ENCODE assay signal across 10 cellular contexts in the genomic region with DNA sequence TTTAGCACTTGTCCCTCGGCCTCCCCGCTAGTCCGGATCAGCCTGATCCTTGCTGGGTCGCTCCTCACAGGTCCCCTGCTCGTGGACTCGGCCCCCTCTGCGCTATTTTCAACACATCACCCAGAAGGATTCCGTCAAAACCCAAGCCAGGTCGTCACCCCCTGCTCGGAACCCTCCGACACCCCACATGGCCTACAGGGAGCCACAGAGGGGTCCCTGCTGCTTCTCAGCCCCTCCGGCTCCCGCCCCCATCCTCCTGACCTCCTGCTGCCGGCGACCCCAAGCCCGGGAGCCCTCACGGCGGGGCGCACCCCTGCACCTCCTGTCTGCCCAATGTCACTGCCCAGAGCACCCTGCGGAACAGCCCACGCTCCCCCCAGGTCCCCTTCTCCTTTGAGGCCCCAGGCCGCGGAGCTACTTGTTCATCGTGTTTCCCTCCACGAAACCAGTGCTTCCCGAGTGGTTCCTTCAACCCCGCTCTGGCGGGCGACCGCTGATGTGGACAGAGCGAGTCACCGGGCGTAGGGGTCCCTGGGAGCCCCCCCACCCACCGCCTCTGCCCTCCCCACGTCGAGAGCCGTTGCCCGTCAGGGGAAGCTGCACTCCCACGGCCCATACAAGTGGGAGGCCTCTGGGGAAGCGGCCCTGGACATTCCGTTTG. TPM values are rescaled to one million over a fixed set of nuclear protein-coding genes. Genes with fewer than 3 reads are reported as not detected.
DNase-seq lines count a peak whose midpoint lies in the region; ATAC-seq and TF ChIP-seq lines count a peak whose summit lies in the region.
"Had no signal": no experiment of that assay in that cellular context is flagged by ENCODE, and none has a peak within 500 bp of the region (broad histone marks: within the 10 kb centered on the region; RNA-seq: fewer than 3 reads in every experiment).

No MANE protein-coding gene starts in this region.

- no peak overlapping the region for H3K27ac Mint-ChIP-seq in activated CD8-positive, alpha-beta memory T cell treated with anti-CD3 and anti-CD28 coated beads, Interleukin-2, amount 10 ng/mL, durations not matched to agents 7 days and 5 days

- H3K9me3 ChIP-seq in BLaER1 (no peaks in the 10 kb centered on the region), ascending aorta (no peaks in the 10 kb centered on the region), right cardiac atrium (ENCODE audit: control insufficient read depth, low read length) (no peaks in the 10 kb centered on the region)
- H3K9me3 ChIP-seq: neutrophil had no signal

- CTCF ChIA-PET in activated CD8-positive, alpha-beta memory T cell treated with anti-CD3 and anti-CD28 coated beads, Interleukin-2, amount 10 ng/mL, durations not matched to agents 7 days and 5 days (lab: Charles Lee), result interaction anchor here (0.5 to 1.7 kb wide), 3 partner anchors 16 to 448 kb away, joined by 3 to 4 read pairs (median 3); no protein-coding TSS in a partner anchor

- H3K4me3 ChIP-seq in BLaER1 (no peak overlapping the region), ascending aorta (peak overlapping the region; percentile 92 to 93), right cardiac atrium (ENCODE audit: low read length) (peak overlapping the region; percentile 63)

- H3K4me1 Mint-ChIP-seq in activated CD8-positive, alpha-beta memory T cell treated with anti-CD3 and anti-CD28 coated beads, Interleukin-2, amount 10 ng/mL, durations not matched to agents 7 days and 5 days, result no peaks in the 10 kb centered on the region

- H3K36me3 Mint-ChIP-seq in activated CD8-positive, alpha-beta memory T cell treated with anti-CD3 and anti-CD28 coated beads, Interleukin-2, amount 10 ng/mL, durations not matched to agents 7 days and 5 days, result no peaks in the 10 kb centered on the region

- H3K36me3 ChIP-seq in BLaER1 (no peaks in the 10 kb centered on the region), ascending aorta (peaks cover 11 to 25% of the 10 kb centered on the region in 2 donors)
- H3K36me3 ChIP-seq: neutrophil had no signal

- H3K27me3 ChIP-seq in BLaER1, result peaks cover 8% of the 10 kb centered on the region; the same call in 1 of the 2 replicates
- no peaks in the 10 kb centered on the region for H3K27me3 ChIP-seq in ascending aorta
- H3K27me3 ChIP-seq in right cardiac atrium (ENCODE audit: control insufficient read depth, insufficient read depth), result no peaks in the 10 kb centered on the region

- ATAC-seq in right cardiac atrium, result peak; percentile 0 to 5
- ATAC-seq in activated CD8-positive, alpha-beta memory T cell treated with anti-CD3 and anti-CD28 coated beads, Interleukin-2, amount 10 ng/mL, durations not matched to agents 7 days and 5 days, result no peak

- intact Hi-C loops in ascending aorta (cut with DNase I), result loop anchor here (2.0 to 5.0 kb wide), 3 partner anchors 32 to 232 kb away; partner anchors contain the start of genes DSN1 and TGIF2
- intact Hi-C loops in right cardiac atrium (cut with DNase I), result loop anchor here in 3 of 4 donors (5.0 kb wide), 2 partner anchors 73 to 78 kb away; no protein-coding TSS in a partner anchor
- intact Hi-C loops in posterior vena cava (cut with DNase I), result loop anchor here in 1 of 2 donors (5.0 kb wide), 1 partner anchor 73 kb away; no protein-coding TSS in a partner anchor

- no peak for DNase-seq in ascending aorta (ENCODE audit: low spot score in 2 of 2)
- peak in 2 of 3 donors; percentile 61 to 71 for DNase-seq in right cardiac atrium
- DNase-seq in posterior vena cava (ENCODE audit: low spot score), result peak; percentile 82
- DNase-seq in NCI-H524 (lab: John Stamatoyannopoulos, UW), result no peak
- no peak for DNase-seq in effector CD4-positive, alpha-beta T cell
- no peak for DNase-seq in GM19238 (ENCODE audit: insufficient read length, low spot score)
- no peak for DNase-seq in activated CD8-positive, alpha-beta memory T cell treated with anti-CD3 and anti-CD28 coated beads, Interleukin-2, amount 10 ng/mL, durations not matched to agents 7 days and 5 days
- DNase-seq: NCI-H446 had no signal

- H3K4me2 ChIP-seq in BLaER1, result 0 out of 2 replicates have a peak overlapping the region, but pooled peaks have one; percentile 3

- H3K4me1 ChIP-seq in BLaER1 (peaks cover 11% of the 10 kb centered on the region), ascending aorta (peaks cover 10 to 44% of the 10 kb centered on the region in 2 donors), right cardiac atrium (ENCODE audit: control insufficient read depth, insufficient read depth, low read length) (peaks cover 9% of the 10 kb centered on the region)

- no peak overlapping the region for H3K4me3 Mint-ChIP-seq in activated CD8-positive, alpha-beta memory T cell treated with anti-CD3 and anti-CD28 coated beads, Interleukin-2, amount 10 ng/mL, durations not matched to agents 7 days and 5 days

- no peaks in the 10 kb centered on the region for H3K9me3 Mint-ChIP-seq in activated CD8-positive, alpha-beta memory T cell treated with anti-CD3 and anti-CD28 coated beads, Interleukin-2, amount 10 ng/mL, durations not matched to agents 7 days and 5 days (ENCODE audit: low read depth)

- H4K20me1 ChIP-seq in BLaER1, result no peaks in the 10 kb centered on the region

- TF ChIP-seq CTCF in ascending aorta (IDR thresholded peaks at IDR 0.05), result no peak

- H3K27ac ChIP-seq in BLaER1, result no peak overlapping the region
- peak overlapping the region; percentile 98 to 99 for H3K27ac ChIP-seq in ascending aorta
- H3K27ac ChIP-seq in right cardiac atrium (ENCODE audit: low read length), result peak overlapping the region; percentile 64
- H3K27ac ChIP-seq: neutrophil had no signal

- 26% methylated on average over 41 of the region's 41 CpGs for WGBS in right cardiac atrium

- no peak overlapping the region for H3K9ac ChIP-seq in BLaER1

- no peaks in the 10 kb centered on the region for H3K27me3 Mint-ChIP-seq in activated CD8-positive, alpha-beta memory T cell treated with anti-CD3 and anti-CD28 coated beads, Interleukin-2, amount 10 ng/mL, durations not matched to agents 7 days and 5 days

RNA-seq across cellular contexts. Expression of gene MYL9, which starts 0.6 kb away (rescaled TPM):
- total RNA-seq in ascending aorta (717 TPM), right cardiac atrium (1,000 to 10,000 TPM; 1,717 to 2,567 (median 2,144) TPM), posterior vena cava (1,000 to 10,000 TPM; 2,680 to 3,095 TPM)
- 1,393 TPM for polyA plus RNA-seq in right cardiac atrium
- total RNA-seq in activated CD8-positive, alpha-beta memory T cell treated with anti-CD3 and anti-CD28 coated beads, Interleukin-2, amount 10 ng/mL, durations not matched to agents 7 days and 5 days, result under 1 TPM; 0.59 to 0.96 TPM

RNA-seq across cellular contexts. Expression of gene TGIF2, which starts 32.7 kb away (rescaled TPM):
- total RNA-seq in ascending aorta, result 29.8 TPM
- 10 to 100 TPM in 2 of 4 donors, 1 to 10 TPM in 2; 9.9 to 13.4 (median 10.1) TPM for total RNA-seq in right cardiac atrium
- polyA plus RNA-seq in right cardiac atrium, result 4.9 TPM
- 1 to 10 TPM; 5.3 to 7.6 TPM for total RNA-seq in posterior vena cava
- total RNA-seq in activated CD8-positive, alpha-beta memory T cell treated with anti-CD3 and anti-CD28 coated beads, Interleukin-2, amount 10 ng/mL, durations not matched to agents 7 days and 5 days, result 10 to 100 TPM; 32.5 to 40.9 TPM

Comparison
In these comparisons a context has a peak if more than half of its experiments do, and no peak if none do; other contexts are left out.
1. DNase-seq: peak in right cardiac atrium (2 of 3) and posterior vena cava (single experiment); none in ascending aorta (0 of 2), NCI-H524 (0 of 2), effector CD4-positive, alpha-beta T cell (single experiment), GM19238 (single experiment) and activated CD8-positive, alpha-beta memory T cell treated with anti-CD3 and anti-CD28 coated beads, Interleukin-2, amount 10 ng/mL, durations not matched to agents 7 days and 5 days (single experiment).
2. RNA of gene MYL9, which starts 0.6 kb away (total RNA-seq): 2,680 to 3,095 TPM in posterior vena cava, 1,717 to 2,567 TPM in right cardiac atrium and 717 TPM in ascending aorta (single experiment); 0.59 to 0.96 TPM in activated CD8-positive, alpha-beta memory T cell treated with anti-CD3 and anti-CD28 coated beads, Interleukin-2, amount 10 ng/mL, durations not matched to agents 7 days and 5 days; every median in the first group is over 100 times any median in the second.